ENCODE assay signal across 8 cellular contexts in the genomic region with DNA sequence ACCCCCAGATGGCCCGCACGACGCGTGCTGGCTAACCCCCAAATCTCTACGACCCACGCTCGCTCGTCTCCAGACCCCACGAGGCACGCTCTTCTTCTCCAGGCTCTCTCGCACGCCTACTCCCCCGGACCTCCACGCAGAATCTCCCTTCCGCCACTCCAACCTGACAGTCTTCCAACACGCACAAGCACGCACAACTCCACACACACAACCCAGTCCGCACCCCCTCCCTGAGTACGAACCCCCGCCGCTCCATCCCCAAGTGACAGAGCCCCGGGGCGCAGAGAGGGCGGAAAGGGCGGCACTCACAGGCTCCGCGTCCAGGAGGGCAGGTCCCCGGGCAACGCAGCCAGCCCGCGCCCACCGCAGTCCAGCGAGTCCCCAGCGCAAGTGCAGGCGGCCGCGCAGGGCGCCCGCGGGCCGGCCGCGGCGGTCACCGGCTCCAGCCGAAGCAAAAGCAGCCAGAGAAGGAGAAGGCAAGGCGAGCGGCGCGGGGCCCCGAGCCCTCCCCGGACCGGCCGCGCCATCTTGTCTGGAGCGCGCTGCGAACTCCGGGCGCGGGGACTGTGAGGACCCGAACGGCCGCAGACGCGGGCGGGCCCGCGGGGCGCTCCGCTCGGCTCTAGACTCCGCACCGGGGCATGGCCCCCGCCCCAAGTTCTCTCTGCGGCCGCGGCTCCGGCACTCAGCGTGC. TPM values are rescaled to one million over a fixed set of nuclear protein-coding genes. Genes with fewer than 3 reads are reported as not detected.
DNase-seq lines count a peak whose midpoint lies in the region; ATAC-seq, FAIRE-seq and TF ChIP-seq lines count a peak whose summit lies in the region.
"Had no signal": no experiment of that assay in that cellular context is flagged by ENCODE, and none has a peak within 500 bp of the region (broad histone marks: within the 10 kb centered on the region; RNA-seq: fewer than 3 reads in every experiment).

No MANE protein-coding gene starts in this region.

- H3K4me1 Mint-ChIP-seq in HFFc6 (ENCODE audit: low read depth): peaks cover 17% of the 10 kb centered on the region; the same call in 1 of the 2 replicates
- H3K4me1 Mint-ChIP-seq in astrocyte (ENCODE audit: low read depth, unreplicated experiment): peaks cover 46% of the 10 kb centered on the region

- H3K9me3 ChIP-seq in astrocyte (ENCODE audit: insufficient read depth, low read depth, low read length): no peaks in the 10 kb centered on the region
- no peaks in the 10 kb centered on the region for H3K9me3 ChIP-seq in iPS-20b (ENCODE audit: insufficient read depth, low read depth, low read length)
- no peaks in the 10 kb centered on the region for H3K9me3 ChIP-seq in smooth muscle cell (replicated peaks; ENCODE audit: low read depth)

- peaks cover 44% of the 10 kb centered on the region for H4K20me1 ChIP-seq in astrocyte (ENCODE audit: insufficient read depth, low read length)
- peaks cover 44% of the 10 kb centered on the region for H4K20me1 ChIP-seq in smooth muscle cell (ENCODE audit: low read depth)

- under 1% methylated on average over 54 of the region's 80 CpGs for WGBS in smooth muscle cell (ENCODE audit: low lambda C conversion rate)

- DNase-seq in HFFc6: no peak
- peak; percentile 25 for DNase-seq in RKO (ENCODE audit: low spot score)
- peak; percentile 20 for DNase-seq in astrocyte (ENCODE audit: low read depth)
- peak; percentile 22 for DNase-seq in smooth muscle cell (lab: John Stamatoyannopoulos, UW; ENCODE audit: unreplicated experiment)
- no peak for DNase-seq in HuH-7 (ENCODE audit: low spot score)

- H3K9me3 Mint-ChIP-seq in HFFc6 (no peaks in the 10 kb centered on the region), astrocyte (ENCODE audit: unreplicated experiment) (no peaks in the 10 kb centered on the region)

- H2AFZ ChIP-seq in astrocyte (ENCODE audit: low read depth, low read length): peak overlapping the region; percentile 65
- H2AFZ ChIP-seq in smooth muscle cell (ENCODE audit: low read depth): peak overlapping the region; percentile 55

- H3K9ac ChIP-seq in astrocyte (ENCODE audit: low read length) (peak overlapping the region; percentile 90), iPS-20b (ENCODE audit: low read depth, low read length) (peak overlapping the region; percentile 88), smooth muscle cell (ENCODE audit: low read depth) (peak overlapping the region; percentile 51)

- H3K4me3 ChIP-seq in astrocyte (ENCODE audit: insufficient read depth, low read depth, low read length) (peak overlapping the region; percentile 77), iPS-20b (ENCODE audit: low read length) (peak overlapping the region; percentile 91), smooth muscle cell (peak overlapping the region; percentile 82)

- peak overlapping the region; percentile 78 for H3K27ac ChIP-seq in astrocyte (ENCODE audit: low read depth, low read length)
- H3K27ac ChIP-seq in iPS-20b (ENCODE audit: low read length): no peak overlapping the region
- peak overlapping the region; percentile 18 for H3K27ac ChIP-seq in smooth muscle cell (ENCODE audit: low read depth)

- H3K4me1 ChIP-seq in astrocyte (ENCODE audit: insufficient read depth, low read length) (peaks cover 21% of the 10 kb centered on the region), iPS-20b (ENCODE audit: insufficient read depth, low read length) (peaks cover 46% of the 10 kb centered on the region), smooth muscle cell (ENCODE audit: low read depth) (peaks cover 42% of the 10 kb centered on the region)

- ATAC-seq in GM18502 (IDR thresholded peaks at IDR 0.05; ENCODE audit: poor library complexity, unreplicated experiment): peak; percentile 25

- no peak for FAIRE-seq in astrocyte (lab: Jason Lieb, UNC)
- FAIRE-seq: endometrium had no signal

- H3K4me2 ChIP-seq in astrocyte (ENCODE audit: low read length) (peak overlapping the region; percentile 99), smooth muscle cell (peak overlapping the region; percentile 93)

- H3K4me3 Mint-ChIP-seq in HFFc6 (peak overlapping the region; percentile 86), astrocyte (ENCODE audit: unreplicated experiment) (peak overlapping the region; percentile 99)

- H3K27me3 ChIP-seq in astrocyte (ENCODE audit: insufficient read depth, low read length) (peaks cover 7% of the 10 kb centered on the region), iPS-20b (ENCODE audit: insufficient read depth, low read length) (0 out of 2 replicates have a peak, but pooled peaks cover 5% of the 10 kb centered on the region), smooth muscle cell (ENCODE audit: low read depth) (peaks cover 29% of the 10 kb centered on the region)

- H3K27me3 Mint-ChIP-seq in HFFc6 (ENCODE audit: insufficient read depth) (peaks cover 18% of the 10 kb centered on the region), astrocyte (ENCODE audit: low read depth, unreplicated experiment) (no peaks in the 10 kb centered on the region)

- H3F3A ChIP-seq in smooth muscle cell (ENCODE audit: low read depth): no peaks in the 10 kb centered on the region

- no peaks in the 10 kb centered on the region for H3K36me3 ChIP-seq in astrocyte (ENCODE audit: insufficient read depth, low read length)
- no peaks in the 10 kb centered on the region for H3K36me3 ChIP-seq in iPS-20b (ENCODE audit: insufficient read depth, low read depth, low read length)
- no peaks in the 10 kb centered on the region for H3K36me3 ChIP-seq in smooth muscle cell (ENCODE audit: low read depth)

- H3K27ac Mint-ChIP-seq in HFFc6: no peak overlapping the region
- peak overlapping the region; percentile 97 for H3K27ac Mint-ChIP-seq in astrocyte (ENCODE audit: unreplicated experiment)

- H3K36me3 Mint-ChIP-seq in HFFc6 (ENCODE audit: low read depth) (no peaks in the 10 kb centered on the region), astrocyte (ENCODE audit: low read depth, unreplicated experiment) (no peaks in the 10 kb centered on the region)

- H3K79me2 ChIP-seq in astrocyte (ENCODE audit: insufficient read depth, low read length): peaks cover 49% of the 10 kb centered on the region
- H3K79me2 ChIP-seq in smooth muscle cell (ENCODE audit: low read depth): peaks cover 45% of the 10 kb centered on the region

- TF ChIP-seq CTCF in HFFc6 (IDR thresholded peaks at IDR 0.05) (no peak), astrocyte (IDR thresholded peaks at IDR 0.05; ENCODE audit: insufficient read depth, low read depth, low read length) (no peak), smooth muscle cell (IDR thresholded peaks at IDR 0.05; ENCODE audit: borderline replicate concordance, insufficient read depth, poor library complexity, severe bottlenecking) (no peak)

RNA-seq across cellular contexts. Expression of gene LRIG1, which starts 0.8 kb away (rescaled TPM):
- 1 to 10 TPM; 1.7 to 2.7 (median 2.2) TPM for total RNA-seq in HFFc6 (2021; fragmentation: NEBNext Ultra II Directional; extraction: Animal tissue kit (Norgen Biotek cat#: 25700))
- total RNA-seq in astrocyte (39.7 and 45.3 TPM in 2 replicates), smooth muscle cell (26.5 and 28.1 TPM in 2 replicates)
- polyA plus RNA-seq in smooth muscle cell: 22.9 and 31.3 TPM in 2 replicates

Comparison
In these comparisons a context has a peak if more than half of its experiments do, and no peak if none do; other contexts are left out.
1. DNase-seq: peak in RKO (single experiment), astrocyte (single experiment) and smooth muscle cell (single experiment); none in HFFc6 (single experiment) and HuH-7 (single experiment).
2. Peak in every context shown above with its lines, with median percentiles within 50 percentile points of each other: H3K4me3 ChIP-seq and H3K9ac ChIP-seq.